17 cellular contexts compared by ENCODE assay signal in genomic region chr2:152518656-152519580, GRCh38.
DNase-seq lines count a peak whose midpoint lies in the region; ATAC-seq and TF ChIP-seq lines count a peak whose summit lies in the region.
"Had no signal": no experiment of that assay in that cellular context is flagged by ENCODE, and none has a peak within 500 bp of the region (broad histone marks: within the 10 kb centered on the region; RNA-seq: fewer than 3 reads in every experiment).

No MANE protein-coding gene starts in this region.

- no peak overlapping the region for H4K8ac ChIP-seq in mesenchymal stem cell (ENCODE audit: low read length)

- no peaks in the 10 kb centered on the region for H4K20me1 ChIP-seq in mammary epithelial cell (ENCODE audit: insufficient read depth, low read length)

- DNase-seq in mammary epithelial cell (peak; percentile 33), MCF 10A (ENCODE audit: unreplicated experiment) (no peak), brain pericyte (ENCODE audit: low read depth, low spot score) (peak; percentile 72), mesenchymal stem cell (no peak), testis (peak; percentile 54), NCI-H69 (lab: John Stamatoyannopoulos, UW) (no peak)
- DNase-seq in activated naive CD8-positive, alpha-beta T cell treated with anti-CD3 and anti-CD28 coated beads for 36 hours = no peak
- DNase-seq: activated CD4-positive, CD25-positive, alpha-beta regulatory T cell treated with anti-CD3 and anti-CD28 coated beads, Interleukin-2, amount 50 U/mL, for 72 hours; activated CD8-positive, alpha-beta memory T cell treated with anti-CD3 and anti-CD28 coated beads, Interleukin-2, amount 10 ng/mL, durations not matched to agents 7 days and 5 days; CD4-positive, CD25-positive, alpha-beta regulatory T cell; NCI-H2081 treated with DMSO at 0.1 percent for 48 hours; SIG-M5; stimulated activated CD4-positive, alpha-beta T cell treated with anti-CD3 and anti-CD28 coated beads, Interleukin-4, amount 100 ng/mL, for 4 hours; T-helper 2 cell had no signal

- POLR2A ChIA-PET in MCF 10A (lab: Yijun Ruan, JAX) = interaction anchor here (0.6 to 2.0 kb wide), 4 partner anchors 12 to 184 kb away, joined by 3 to 13 read pairs (median 4); partner anchors contain the start of gene FMNL2

- no peaks in the 10 kb centered on the region for H3K27me3 Mint-ChIP-seq in MCF 10A (ENCODE audit: insufficient read depth, unreplicated experiment)
- H3K27me3 Mint-ChIP-seq in activated naive CD8-positive, alpha-beta T cell treated with anti-CD3 and anti-CD28 coated beads for 36 hours = no peaks in the 10 kb centered on the region

- ATAC-seq in HG03439 (IDR thresholded peaks at IDR 0.05; ENCODE audit: unreplicated experiment) = no peak
- ATAC-seq: activated CD8-positive, alpha-beta memory T cell treated with anti-CD3 and anti-CD28 coated beads, Interleukin-2, amount 10 ng/mL, durations not matched to agents 7 days and 5 days; GM12878 had no signal

- no peak overlapping the region for H2BK5ac ChIP-seq in mesenchymal stem cell (ENCODE audit: low read depth, low read length, poor library complexity, severe bottlenecking)

- no peak overlapping the region for H3K27ac Mint-ChIP-seq in MCF 10A (ENCODE audit: low read depth, unreplicated experiment)
- no peak overlapping the region for H3K27ac Mint-ChIP-seq in activated naive CD8-positive, alpha-beta T cell treated with anti-CD3 and anti-CD28 coated beads for 36 hours
- H3K27ac Mint-ChIP-seq: activated CD8-positive, alpha-beta memory T cell treated with anti-CD3 and anti-CD28 coated beads, Interleukin-2, amount 10 ng/mL, durations not matched to agents 7 days and 5 days; CD4-positive, CD25-positive, alpha-beta regulatory T cell; memory B cell had no signal

- H3K18ac ChIP-seq in mesenchymal stem cell (ENCODE audit: low read depth in 1 of 2, low read length in 2 of 2) = no peak overlapping the region

- WGBS in mammary epithelial cell (ENCODE audit: low coverage, missing lambda C conversion rate) = 75% methylated on average over 14 of the region's 14 CpGs
- WGBS in mesenchymal stem cell = 85% methylated on average over 14 of the region's 14 CpGs
- WGBS in testis, 2 donors = 45 to 54% methylated on average over 14 of the region's 14 CpGs

- dilution Hi-C loops in mammary epithelial cell (cut with HindIII; ENCODE audit: low sequenced_read_pairs) = no loop called here

- H3K9ac ChIP-seq in mammary epithelial cell (ENCODE audit: insufficient read depth, low read length) (no peak overlapping the region), mesenchymal stem cell (ENCODE audit: low read length) (no peak overlapping the region)

- peaks cover 88% of the 10 kb centered on the region for H3K79me2 ChIP-seq in mammary epithelial cell (ENCODE audit: insufficient read depth, low read length)

- peak overlapping the region; percentile 65 for H2AK5ac ChIP-seq in mesenchymal stem cell (ENCODE audit: low read length, severe bottlenecking)

- H2BK15ac ChIP-seq in mesenchymal stem cell (ENCODE audit: low read depth, poor library complexity, severe bottlenecking) = no peak overlapping the region

- no peaks in the 10 kb centered on the region for H3K9me3 Mint-ChIP-seq in MCF 10A (ENCODE audit: unreplicated experiment)
- H3K9me3 Mint-ChIP-seq in activated naive CD8-positive, alpha-beta T cell treated with anti-CD3 and anti-CD28 coated beads for 36 hours = no peaks in the 10 kb centered on the region
- H3K9me3 Mint-ChIP-seq: memory B cell had no signal

- no peak overlapping the region for H3K4ac ChIP-seq in mesenchymal stem cell (ENCODE audit: low read depth in 1 of 2, low read length in 2 of 2)

- peak overlapping the region; percentile 75 for H3K4me2 ChIP-seq in mammary epithelial cell (ENCODE audit: insufficient read depth, low read depth, low read length)
- H3K4me2 ChIP-seq in mesenchymal stem cell (ENCODE audit: low read length, poor library complexity, severe bottlenecking) = no peak overlapping the region

- TF ChIP-seq POLR2A in testis (IDR thresholded peaks at IDR 0.05) = no peak

- intact Hi-C loops in mammary epithelial cell (cut with micrococcal nuclease) (no loop called here), MCF 10A (cut with micrococcal nuclease) (no loop called here), testis (cut with DNase I; ENCODE audit: low total_unique reads) (no loop called here)

- peaks cover 36% of the 10 kb centered on the region for H3K4me1 ChIP-seq in mammary epithelial cell (ENCODE audit: insufficient read depth, low read length)
- H3K4me1 ChIP-seq in mesenchymal stem cell (ENCODE audit: control insufficient read depth, insufficient read depth, low read depth, low read length) = peaks cover 3% of the 10 kb centered on the region
- peaks cover 13% of the 10 kb centered on the region for H3K4me1 ChIP-seq in testis

- peak overlapping the region; percentile 22 for H3K27ac ChIP-seq in mammary epithelial cell (ENCODE audit: insufficient read depth, low read depth, low read length)
- no peak overlapping the region for H3K27ac ChIP-seq in mesenchymal stem cell (ENCODE audit: low read length, poor library complexity, severe bottlenecking)
- H3K27ac ChIP-seq in testis = peak overlapping the region; percentile 7 to 15

- H3K4me3 Mint-ChIP-seq in MCF 10A (ENCODE audit: unreplicated experiment) = no peak overlapping the region
- H3K4me3 Mint-ChIP-seq in activated naive CD8-positive, alpha-beta T cell treated with anti-CD3 and anti-CD28 coated beads for 36 hours = no peak overlapping the region
- H3K4me3 Mint-ChIP-seq: activated CD8-positive, alpha-beta memory T cell treated with anti-CD3 and anti-CD28 coated beads, Interleukin-2, amount 10 ng/mL, durations not matched to agents 7 days and 5 days; CD4-positive, CD25-positive, alpha-beta regulatory T cell; memory B cell had no signal

- H3K27me3 ChIP-seq in mammary epithelial cell (ENCODE audit: insufficient read depth, low read length) (no peaks in the 10 kb centered on the region), mesenchymal stem cell (ENCODE audit: control insufficient read depth in 1 of 2, insufficient read depth in 1 of 2, low read length in 2 of 2) (no peaks in the 10 kb centered on the region), testis (no peaks in the 10 kb centered on the region)

- BruUV-seq in mammary epithelial cell (replicated peaks; lab: Mats Ljungman, UMichigan) (no TSS peak), MCF 10A (replicated peaks; lab: Mats Ljungman, UMichigan) (no TSS peak)

- H2BK12ac ChIP-seq in mesenchymal stem cell (ENCODE audit: low read length in 2 of 2) = no peak overlapping the region

- H3K4me1 Mint-ChIP-seq in MCF 10A (ENCODE audit: insufficient read depth, unreplicated experiment) = peaks cover 23% of the 10 kb centered on the region
- H3K4me1 Mint-ChIP-seq in activated naive CD8-positive, alpha-beta T cell treated with anti-CD3 and anti-CD28 coated beads for 36 hours = no peaks in the 10 kb centered on the region
- H3K4me1 Mint-ChIP-seq: activated CD8-positive, alpha-beta memory T cell treated with anti-CD3 and anti-CD28 coated beads, Interleukin-2, amount 10 ng/mL, durations not matched to agents 7 days and 5 days; CD4-positive, CD25-positive, alpha-beta regulatory T cell; memory B cell had no signal

- no peak for TF ChIP-seq CTCF in mammary epithelial cell (conservative IDR thresholded peaks at IDR 0.05 in 1 of 2, IDR thresholded peaks at IDR 0.05 in 1 of 2; ENCODE audit: extremely low read depth in 1 of 2, insufficient read depth in 1 of 2, low read depth in 1 of 2, low read length in 2 of 2)
- no peak for TF ChIP-seq CTCF in MCF 10A (IDR thresholded peaks at IDR 0.05; ENCODE audit: unreplicated experiment)
- no peak for TF ChIP-seq CTCF in testis (IDR thresholded peaks at IDR 0.05)

- no peak overlapping the region for H2BK120ac ChIP-seq in mesenchymal stem cell (ENCODE audit: low read depth, low read length)

- CTCF ChIA-PET in mammary epithelial cell (lab: Charles Lee; ENCODE audit: low non-redundant PET) = no interaction called here
- CTCF ChIA-PET in MCF 10A (lab: Yijun Ruan, JAX) = interaction anchor here (0.5 to 1.5 kb wide), 7 partner anchors 18 to 228 kb away, joined by 3 to 6 read pairs (median 3); no protein-coding TSS in a partner anchor

- H4K91ac ChIP-seq in mesenchymal stem cell (ENCODE audit: low read length) = no peak overlapping the region

- H3K23ac ChIP-seq in mesenchymal stem cell (ENCODE audit: low read length in 2 of 2) = no peak overlapping the region

- peaks cover 15% of the 10 kb centered on the region for H3K79me1 ChIP-seq in mesenchymal stem cell (replicated peaks; ENCODE audit: low read length, poor library complexity, severe bottlenecking)

- H3K36me3 ChIP-seq in mammary epithelial cell (ENCODE audit: insufficient read depth, low read length) (no peaks in the 10 kb centered on the region), mesenchymal stem cell (ENCODE audit: control insufficient read depth in 1 of 2, insufficient read depth in 2 of 2, low read depth in 1 of 2, low read length in 2 of 2) (peaks cover 0 to 5% of the 10 kb centered on the region in 2 experiments), testis (ENCODE audit: low read depth, missing control alignments) (no peaks in the 10 kb centered on the region)

- H3K14ac ChIP-seq in mesenchymal stem cell (ENCODE audit: low read length in 2 of 2) = no peak overlapping the region

- H2AFZ ChIP-seq in mammary epithelial cell (ENCODE audit: low read depth, low read length) (peak overlapping the region; percentile 16), mesenchymal stem cell (ENCODE audit: low read depth, low read length) (no peak overlapping the region)

- no peaks in the 10 kb centered on the region for H3K9me3 ChIP-seq in mammary epithelial cell (replicated peaks; ENCODE audit: insufficient read depth, low read length)
- no peaks in the 10 kb centered on the region for H3K9me3 ChIP-seq in mesenchymal stem cell (ENCODE audit: control insufficient read depth, low read length)
- no peaks in the 10 kb centered on the region for H3K9me3 ChIP-seq in testis

- in situ Hi-C loops in mammary epithelial cell (cut with MboI; ENCODE audit: low sequenced_read_pairs in 2 of 2) = no loop called here

- H3K4me3 ChIP-seq in mammary epithelial cell (replicated peaks in 1 of 3; ENCODE audit: insufficient read depth in 1 of 3, low read depth in 2 of 3, low read length in 3 of 3) (no peak overlapping the region), mesenchymal stem cell (ENCODE audit: insufficient read depth in 1 of 2, low read depth in 1 of 2, low read length in 2 of 2) (no peak overlapping the region), testis (no peak overlapping the region)
- H3K4me3 ChIP-seq: GM12878 had no signal

- H3K36me3 Mint-ChIP-seq in MCF 10A (ENCODE audit: insufficient read depth, unreplicated experiment) = peaks cover 1% of the 10 kb centered on the region
- H3K36me3 Mint-ChIP-seq in activated naive CD8-positive, alpha-beta T cell treated with anti-CD3 and anti-CD28 coated beads for 36 hours = no peaks in the 10 kb centered on the region
- H3K36me3 Mint-ChIP-seq: activated CD8-positive, alpha-beta memory T cell treated with anti-CD3 and anti-CD28 coated beads, Interleukin-2, amount 10 ng/mL, durations not matched to agents 7 days and 5 days; CD4-positive, CD25-positive, alpha-beta regulatory T cell; memory B cell had no signal

Comparison
In these comparisons a context has a peak if more than half of its experiments do, and no peak if none do; other contexts are left out.
1. DNase-seq: peak in mammary epithelial cell (single experiment), brain pericyte (single experiment) and testis (single experiment); none in MCF 10A (single experiment), mesenchymal stem cell (single experiment), activated naive CD8-positive, alpha-beta T cell treated with anti-CD3 and anti-CD28 coated beads for 36 hours (single experiment) and NCI-H69 (single experiment).